8 cellular contexts compared by ENCODE assay signal in genomic region chr15:43204016-43204901, GRCh38. TPM values are rescaled to one million over a fixed set of nuclear protein-coding genes. Genes with fewer than 3 reads are reported as not detected.
DNase-seq lines count a peak whose midpoint lies in the region; ATAC-seq and TF ChIP-seq lines count a peak whose summit lies in the region.

No MANE protein-coding gene starts in this region.

- peak; percentile 62 for DNase-seq in Daoy (ENCODE audit: low read depth)
- peak; percentile 81 for DNase-seq in Karpas-422
- peak; percentile 45 for DNase-seq in UCSD-AML1 (lab: John Stamatoyannopoulos, UW; ENCODE audit: unreplicated experiment)
- no peak for DNase-seq in central memory CD8-positive, alpha-beta T cell (ENCODE audit: low spot score in 2 of 2)
- no peak for DNase-seq in lower lobe of right lung
- DNase-seq in stimulated activated naive B cell treated with anti-CD40 and anti-IgM and Interleukin-4, amounts not matched to agents 10 μg/mL and 1 μg/mL and 100 μg/mL, for 72 hours: peak; percentile 20
- no peak for DNase-seq in putamen (ENCODE audit: low spot score)

- no peak overlapping the region for H2AFZ ChIP-seq in Karpas-422 (ENCODE audit: low read length)

- peaks cover 16% of the 10 kb centered on the region for H3K27me3 Mint-ChIP-seq in central memory CD8-positive, alpha-beta T cell
- H3K27me3 Mint-ChIP-seq in stimulated activated naive B cell treated with anti-CD40 and anti-IgM and Interleukin-4, amounts not matched to agents 10 μg/mL and 1 μg/mL and 100 μg/mL, for 72 hours: peaks cover 11 to 15% of the 10 kb centered on the region in 2 donors

- H3K27ac Mint-ChIP-seq in central memory CD8-positive, alpha-beta T cell (ENCODE audit: low read depth): peak overlapping the region; percentile 1
- no peak overlapping the region for H3K27ac Mint-ChIP-seq in stimulated activated naive B cell treated with anti-CD40 and anti-IgM and Interleukin-4, amounts not matched to agents 10 μg/mL and 1 μg/mL and 100 μg/mL, for 72 hours

- no peak overlapping the region for H3K4me2 ChIP-seq in Karpas-422 (ENCODE audit: low read depth, low read length, poor library complexity, severe bottlenecking)

- H3K4me1 ChIP-seq in Karpas-422 (ENCODE audit: low read length) (0 out of 2 replicates have a peak, but pooled peaks cover 2% of the 10 kb centered on the region), lower lobe of right lung (no peaks in the 10 kb centered on the region)

- no peaks in the 10 kb centered on the region for H3K79me2 ChIP-seq in Karpas-422 (ENCODE audit: low read length)

- TF ChIP-seq CTCF in lower lobe of right lung (IDR thresholded peaks at IDR 0.05): peak; percentile 53

- H3K27me3 ChIP-seq in Karpas-422 (ENCODE audit: low read length) (no peaks in the 10 kb centered on the region), lower lobe of right lung (ENCODE audit: low read depth) (peaks cover 9% of the 10 kb centered on the region)

- H4K20me1 ChIP-seq in Karpas-422 (ENCODE audit: insufficient read depth, low read depth, low read length): no peaks in the 10 kb centered on the region

- H3K27ac ChIP-seq in Karpas-422 (ENCODE audit: low read length) (no peak overlapping the region), lower lobe of right lung (no peak overlapping the region)

- H3K36me3 Mint-ChIP-seq in central memory CD8-positive, alpha-beta T cell (ENCODE audit: insufficient read depth): peaks cover 6% of the 10 kb centered on the region
- H3K36me3 Mint-ChIP-seq in stimulated activated naive B cell treated with anti-CD40 and anti-IgM and Interleukin-4, amounts not matched to agents 10 μg/mL and 1 μg/mL and 100 μg/mL, for 72 hours: peaks cover 3 to 4% of the 10 kb centered on the region in 2 donors

- no peaks in the 10 kb centered on the region for H3K9me2 ChIP-seq in Karpas-422 (replicated peaks; ENCODE audit: insufficient read depth, low read length)

- H3K4me3 ChIP-seq in Karpas-422 (ENCODE audit: low read length) (no peak overlapping the region), lower lobe of right lung (no peak overlapping the region)

- ATAC-seq in central memory CD8-positive, alpha-beta T cell (replicated peaks; ENCODE audit: extremely low read depth, poor library complexity, severe bottlenecking): peak; percentile 32
- peak in 1 of 2 donors; percentile 51 for ATAC-seq in lower lobe of right lung
- peak; percentile 79 for ATAC-seq in stimulated activated naive B cell treated with anti-CD40 and anti-IgM and Interleukin-4, amounts not matched to agents 10 μg/mL and 1 μg/mL and 100 μg/mL, for 72 hours (replicated peaks)
- no peak for ATAC-seq in HG02610 (IDR thresholded peaks at IDR 0.05; ENCODE audit: unreplicated experiment)

- no peak overlapping the region for H3K9ac ChIP-seq in Karpas-422 (ENCODE audit: low read length)

- H3K9me3 ChIP-seq in Karpas-422 (ENCODE audit: low read length): no peaks in the 10 kb centered on the region
- H3K9me3 ChIP-seq in lower lobe of right lung: no peaks in the 10 kb centered on the region

- intact Hi-C loops in lower lobe of right lung (cut with DNase I): no loop called here

- H3K36me3 ChIP-seq in Karpas-422 (ENCODE audit: insufficient read depth, low read length) (no peaks in the 10 kb centered on the region), lower lobe of right lung (no peaks in the 10 kb centered on the region)

- H3K4me1 Mint-ChIP-seq in central memory CD8-positive, alpha-beta T cell: peaks cover 7% of the 10 kb centered on the region
- peaks cover 6 to 7% of the 10 kb centered on the region in 2 donors for H3K4me1 Mint-ChIP-seq in stimulated activated naive B cell treated with anti-CD40 and anti-IgM and Interleukin-4, amounts not matched to agents 10 μg/mL and 1 μg/mL and 100 μg/mL, for 72 hours

- H3K9me3 Mint-ChIP-seq in central memory CD8-positive, alpha-beta T cell: no peaks in the 10 kb centered on the region
- no peaks in the 10 kb centered on the region for H3K9me3 Mint-ChIP-seq in stimulated activated naive B cell treated with anti-CD40 and anti-IgM and Interleukin-4, amounts not matched to agents 10 μg/mL and 1 μg/mL and 100 μg/mL, for 72 hours

- H3K4me3 Mint-ChIP-seq in central memory CD8-positive, alpha-beta T cell: no peak overlapping the region
- no peak overlapping the region for H3K4me3 Mint-ChIP-seq in stimulated activated naive B cell treated with anti-CD40 and anti-IgM and Interleukin-4, amounts not matched to agents 10 μg/mL and 1 μg/mL and 100 μg/mL, for 72 hours

RNA-seq across cellular contexts. Expression of gene EPB42, which starts 16.6 kb away (rescaled TPM):
- total RNA-seq in Daoy (2014; rRNA removed; shearing (Covaris generic)): not detected in 2 replicates
- not detected in 2 replicates for total RNA-seq in Karpas-422 (2014; rRNA removed; shearing (Covaris generic); ENCODE audit: low replicate concordance)
- not detected for total RNA-seq in lower lobe of right lung

RNA-seq across cellular contexts. Expression of gene CCNDBP1, which starts 19.1 kb away (rescaled TPM):
- total RNA-seq in Daoy (2014; rRNA removed; shearing (Covaris generic)): 38.5 and 59.3 TPM in 2 replicates
- total RNA-seq in Karpas-422 (2014; rRNA removed; shearing (Covaris generic); ENCODE audit: low replicate concordance): 119 and 130 TPM in 2 replicates
- 71.0 TPM for total RNA-seq in lower lobe of right lung

Comparison
In these comparisons a context has a peak if more than half of its experiments do, and no peak if none do; other contexts are left out.
1. DNase-seq: peak in Daoy (single experiment), Karpas-422 (single experiment), UCSD-AML1 (single experiment) and stimulated activated naive B cell treated with anti-CD40 and anti-IgM and Interleukin-4, amounts not matched to agents 10 μg/mL and 1 μg/mL and 100 μg/mL, for 72 hours (single experiment); none in central memory CD8-positive, alpha-beta T cell (0 of 2), lower lobe of right lung (single experiment) and putamen (single experiment).